1 cellular context compared by ENCODE assay signal in genomic region chr1:3649342-3650247, GRCh38.
TF ChIP-seq lines count a peak whose summit lies in the region.

TSS of gene WRAP73 (minus strand) at chr1:3650103. CDS start at chr1:3649999, 104 bp downstream.

TF ChIP-seq in K562, 482 proteins besides CTCF, POLR2A, EP300 and RAD21 (continued from another document):
- TF ChIP-seq ZNF511 (CRISPR knock-in tag; IDR thresholded peaks at IDR 0.05) (peak; percentile 58; the same call in 1 of the 2 replicates), SRSF3 (IDR thresholded peaks at IDR 0.05; ENCODE audit: insufficient read depth, low read length) (no peak), ZZZ3 (IDR thresholded peaks at IDR 0.05) (no peak), POLR2H (tag; IDR thresholded peaks at IDR 0.05; ENCODE audit: low read depth) (no peak), NCOA1 (IDR thresholded peaks at IDR 0.05; ENCODE audit: low read depth) (no peak), ID3 (CRISPR knock-in tag; IDR thresholded peaks at IDR 0.05) (no peak), ID3 (tag; IDR thresholded peaks at IDR 0.05) (peak; percentile 61; the same call in 1 of the 2 replicates), TARDBP (IDR thresholded peaks at IDR 0.05) (0 out of 2 replicates have a peak, but pooled peaks have one; percentile 34), ATF1 (CRISPR knock-in tag; IDR thresholded peaks at IDR 0.05) (peak; percentile 47), ATF1 (tag; IDR thresholded peaks at IDR 0.05) (peak; percentile 82), ZNF780A (CRISPR knock-in tag; IDR thresholded peaks at IDR 0.05) (no peak), SIX5 (IDR thresholded peaks at IDR 0.05; ENCODE audit: borderline replicate concordance in 1 of 2, insufficient read depth in 1 of 2, low read depth in 1 of 2, low read length in 2 of 2) (peak; percentile 84 to 91), POLR2AphosphoS5 (IDR thresholded peaks at IDR 0.05; ENCODE audit: control insufficient read depth, insufficient read depth, low read depth, low read length) (peak; percentile 42; the same call in 1 of the 2 replicates), ZBTB11 (CRISPR knock-in tag; IDR thresholded peaks at IDR 0.05) (peak in 1 of 3 experiments; percentile 66; a peak in 3 of 6 replicates), GTF2F1 (IDR thresholded peaks at IDR 0.05; ENCODE audit: low read depth, low read length) (no peak), PKNOX1 (IDR thresholded peaks at IDR 0.05) (no peak), MTA1 (IDR thresholded peaks at IDR 0.05; ENCODE audit: borderline replicate concordance) (peak; percentile 88), ZNF140 (CRISPR knock-in tag; IDR thresholded peaks at IDR 0.05) (no peak), THRB (CRISPR knock-in tag; conservative IDR thresholded peaks at IDR 0.05) (no peak), REST (CRISPR knock-in tag; IDR thresholded peaks at IDR 0.05; ENCODE audit: low read depth) (0 out of 2 replicates have a peak, but pooled peaks have one; percentile 16), SAFB (IDR thresholded peaks at IDR 0.05; ENCODE audit: borderline replicate concordance, low read depth, low read length) (no peak), COPS2 (conservative IDR thresholded peaks at IDR 0.05) (no peak)
